ENCODE assay signal across 8 cellular contexts in the genomic region with DNA sequence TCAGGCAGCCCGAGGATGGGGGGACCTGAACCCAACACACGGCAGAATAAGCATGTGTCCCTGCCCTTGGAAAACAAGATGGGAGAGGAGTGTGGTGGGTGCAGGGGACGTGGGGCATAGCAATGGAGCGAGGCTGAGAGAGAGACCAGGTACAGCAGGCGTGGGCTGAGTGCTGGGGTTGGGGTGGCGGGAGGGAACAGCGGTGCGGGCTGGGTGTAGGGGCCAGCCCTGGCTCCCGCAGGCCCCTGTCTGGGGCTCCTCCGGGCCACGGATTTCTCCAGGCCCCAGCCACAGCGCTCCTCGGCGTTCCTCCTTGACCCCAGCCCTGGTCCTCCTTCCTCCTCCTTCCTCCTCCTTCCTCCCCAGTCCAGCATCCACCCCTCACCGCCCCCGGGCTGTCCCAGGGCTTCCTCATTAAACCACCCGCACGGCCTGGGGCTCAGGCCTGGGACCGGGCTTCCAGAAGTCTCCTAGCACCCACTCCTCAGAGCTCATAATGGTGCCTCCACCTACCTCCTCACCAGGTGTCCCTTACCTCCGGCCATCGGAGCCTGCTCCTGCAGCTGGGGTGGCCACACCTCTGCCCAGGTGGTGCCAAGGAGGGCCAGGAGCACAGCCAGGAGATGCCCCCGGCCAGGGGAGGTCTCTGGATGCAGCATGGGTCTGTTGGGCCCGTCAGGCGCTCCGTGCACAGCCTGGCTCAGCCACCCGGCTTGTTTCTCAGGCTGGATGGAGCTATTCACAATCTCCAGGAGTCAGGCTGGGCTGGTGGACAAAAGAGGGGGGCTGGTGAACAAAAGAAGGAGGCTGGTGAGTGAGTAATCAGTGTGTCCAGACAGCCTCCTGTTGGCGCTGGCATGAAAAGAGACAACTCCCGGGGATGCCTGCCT. TPM values are rescaled to one million over a fixed set of nuclear protein-coding genes. Genes with fewer than 3 reads are reported as not detected.
DNase-seq lines count a peak whose midpoint lies in the region; ATAC-seq and TF ChIP-seq lines count a peak whose summit lies in the region.
"Not testable (repeated sequence)": the region's sequence is repeated elsewhere in the genome, so short reads cannot be mapped to it uniquely, and the experiment has no call there.

Gene CLEC18B (minus strand): TSS at position 867 of the 890 bp plus-strand sequence. CDS start 208 bp downstream, at position 659.

- H3K4me3 ChIP-seq in A673 (ENCODE audit: low read depth, low read length, poor library complexity, severe bottlenecking); HCT116 (replicated peaks in 1 of 2; ENCODE audit: low read depth in 1 of 2, low read length in 2 of 2); PC-3 (ENCODE audit: low read length); neural progenitor cell: not testable (repeated sequence)
- H3K4me3 ChIP-seq in epithelial cell of proximal tubule (ENCODE audit: low read depth, low read length), result peak within 1 kb of the TSS; percentile 35

- not testable (repeated sequence) for H3K9me2 ChIP-seq in HCT116 (ENCODE audit: insufficient read depth); PC-3 (replicated peaks; ENCODE audit: low read length)

- not testable (repeated sequence) for H3K9ac ChIP-seq in HCT116 (ENCODE audit: low read length); PC-3 (ENCODE audit: low read length); neural progenitor cell

- not testable (repeated sequence) for BruUV-seq in A673 (replicated peaks; lab: Mats Ljungman, UMichigan); HCT116 (replicated peaks; lab: Mats Ljungman, UMichigan); PC-3 (replicated peaks; lab: Mats Ljungman, UMichigan)

- ATAC-seq in HCT116 (peak; percentile 12; the same call in 1 of the 2 replicates), PC-3 (peak; percentile 58)
- peak; percentile 5 for ATAC-seq in stimulated activated memory B cell treated with anti-CD40 and anti-IgM and Interleukin-4, amounts not matched to agents 10 μg/mL and 1 μg/mL and 100 μg/mL, for 72 hours

- H3F3A ChIP-seq in PC-3 (ENCODE audit: low read length, unreplicated experiment); neural progenitor cell (ENCODE audit: low read depth): not testable (repeated sequence)

- not testable (repeated sequence) for H3K36me3 Mint-ChIP-seq in neural progenitor cell; stimulated activated memory B cell treated with anti-CD40 and anti-IgM and Interleukin-4, amounts not matched to agents 10 μg/mL and 1 μg/mL and 100 μg/mL, for 72 hours

- DNase-seq in A673 (ENCODE audit: low spot score); HCT116 (ENCODE audit: low read depth, low spot score); PC-3: not testable (repeated sequence)
- DNase-seq in astrocyte of the hippocampus (ENCODE audit: low read depth, low spot score) (peak; percentile 72), epithelial cell of proximal tubule (ENCODE audit: low read depth) (peak; percentile 12), kidney tubule cell (ENCODE audit: low spot score) (peak; percentile 64), neural progenitor cell (ENCODE audit: low spot score) (peak; percentile 76)

- not testable (repeated sequence) for H3K36me3 ChIP-seq in A673 (ENCODE audit: insufficient read depth, low read length, poor library complexity, severe bottlenecking); HCT116 (ENCODE audit: control insufficient read depth in 1 of 2, insufficient read depth in 2 of 2, low read length in 2 of 2); PC-3 (ENCODE audit: low read depth, low read length); neural progenitor cell

- not testable (repeated sequence) for H3K27me3 ChIP-seq in A673 (replicated peaks; ENCODE audit: insufficient read depth, low read depth, low read length, poor library complexity); HCT116 (ENCODE audit: insufficient read depth, low read length); PC-3 (ENCODE audit: low read length); neural progenitor cell

- H3K27me3 Mint-ChIP-seq in neural progenitor cell (ENCODE audit: insufficient read depth, low read depth); stimulated activated memory B cell treated with anti-CD40 and anti-IgM and Interleukin-4, amounts not matched to agents 10 μg/mL and 1 μg/mL and 100 μg/mL, for 72 hours: not testable (repeated sequence)

- not testable (repeated sequence) for H3K4me1 Mint-ChIP-seq in neural progenitor cell; stimulated activated memory B cell treated with anti-CD40 and anti-IgM and Interleukin-4, amounts not matched to agents 10 μg/mL and 1 μg/mL and 100 μg/mL, for 72 hours

- H3K27ac Mint-ChIP-seq in neural progenitor cell, result peak within 1 kb of the TSS; percentile 90
- not testable (repeated sequence) for H3K27ac Mint-ChIP-seq in stimulated activated memory B cell treated with anti-CD40 and anti-IgM and Interleukin-4, amounts not matched to agents 10 μg/mL and 1 μg/mL and 100 μg/mL, for 72 hours

- POLR2A ChIA-PET in A673 (lab: Charles Lee; ENCODE audit: low non-redundant PET); HCT116 (lab: Charles Lee); PC-3 (lab: Charles Lee; ENCODE audit: unreplicated experiment): not testable (repeated sequence)

- H3K4me3 Mint-ChIP-seq in neural progenitor cell; stimulated activated memory B cell treated with anti-CD40 and anti-IgM and Interleukin-4, amounts not matched to agents 10 μg/mL and 1 μg/mL and 100 μg/mL, for 72 hours: not testable (repeated sequence)

- H3K27ac ChIP-seq in A673 (ENCODE audit: low read depth, low read length, poor library complexity, severe bottlenecking); HCT116 (ENCODE audit: low read depth, low read length); PC-3 (ENCODE audit: low read length); neural progenitor cell: not testable (repeated sequence)

- CTCF ChIA-PET in A673 (lab: Charles Lee); HCT116 (lab: Charles Lee); PC-3 (lab: Charles Lee): not testable (repeated sequence)

- not testable (repeated sequence) for H3K79me2 ChIP-seq in HCT116 (ENCODE audit: insufficient read depth, low read length); PC-3 (ENCODE audit: low read length); neural progenitor cell (ENCODE audit: low read depth)

- not testable (repeated sequence) for H3K9me3 ChIP-seq in A673 (ENCODE audit: low read depth, low read length, poor library complexity, severe bottlenecking); HCT116 (ENCODE audit: control insufficient read depth in 1 of 2, insufficient read depth in 1 of 2, low read depth in 1 of 2, low read length in 2 of 2); PC-3 (ENCODE audit: low read length); neural progenitor cell (ENCODE audit: low read depth)

- not testable (repeated sequence) for TF ChIP-seq RAD21 in HCT116 (IDR thresholded peaks at IDR 0.05; ENCODE audit: low read depth)

- not testable (repeated sequence) for H4K20me1 ChIP-seq in HCT116 (ENCODE audit: insufficient read depth); PC-3 (ENCODE audit: low read length); neural progenitor cell (ENCODE audit: low read depth)

- not testable (repeated sequence) for TF ChIP-seq POLR2A in HCT116 (IDR thresholded peaks at IDR 0.05; ENCODE audit: borderline replicate concordance, extremely low read depth, insufficient read depth, insufficient read length)

- RAD21 ChIA-PET in HCT116 (lab: Charles Lee; ENCODE audit: low non-redundant PET in 1 of 2, low total read pairs in 2 of 2, uncharacterized antibody in 2 of 2, unreplicated experiment in 2 of 2), result not testable (repeated sequence)

- H3K4me2 ChIP-seq in HCT116 (ENCODE audit: low read length); PC-3 (ENCODE audit: low read length); neural progenitor cell: not testable (repeated sequence)

- H3K4me1 ChIP-seq in A673 (ENCODE audit: insufficient read depth, low read length, poor library complexity, severe bottlenecking); HCT116 (ENCODE audit: control insufficient read depth in 1 of 2, insufficient read depth in 2 of 2, low read length in 2 of 2); PC-3 (ENCODE audit: insufficient read depth, low read length); neural progenitor cell: not testable (repeated sequence)

- H2AFZ ChIP-seq in HCT116 (ENCODE audit: low read depth, low read length, poor library complexity, severe bottlenecking); PC-3 (ENCODE audit: low read length); neural progenitor cell (replicated peaks): not testable (repeated sequence)

- H3K9me3 Mint-ChIP-seq in neural progenitor cell; stimulated activated memory B cell treated with anti-CD40 and anti-IgM and Interleukin-4, amounts not matched to agents 10 μg/mL and 1 μg/mL and 100 μg/mL, for 72 hours: not testable (repeated sequence)

- not testable (repeated sequence) for TF ChIP-seq CTCF in A673 (conservative IDR thresholded peaks at IDR 0.05; ENCODE audit: low read depth, low read length); HCT116 (IDR thresholded peaks at IDR 0.05 in 2 of 3, conservative IDR thresholded peaks at IDR 0.05 in 1 of 3; ENCODE audit: borderline replicate concordance in 1 of 3, insufficient read depth in 1 of 3, low read depth in 2 of 3, low read length in 2 of 3); PC-3 (conservative IDR thresholded peaks at IDR 0.05; ENCODE audit: low read depth, low read length); epithelial cell of proximal tubule (conservative IDR thresholded peaks at IDR 0.05; ENCODE audit: low read depth, low read length); neural progenitor cell (IDR thresholded peaks at IDR 0.05)

- intact Hi-C loops in A673 (cut with micrococcal nuclease; ENCODE audit: unreplicated experiment); HCT116 (cut with micrococcal nuclease); PC-3 (cut with micrococcal nuclease): not testable (repeated sequence)

RNA-seq across cellular contexts. Expression of gene CLEC18B, which starts in this region (rescaled TPM):
- total RNA-seq in A673 (2021) (32.4 and 37.7 TPM in 2 replicates), HCT116 (2021; ENCODE audit: unreplicated experiment) (2.1 TPM), PC-3 (2014; rRNA removed) (0.29 and 0.87 TPM in 2 replicates), epithelial cell of proximal tubule (0.43 and 18.7 TPM in 2 replicates), neural progenitor cell (ENCODE audit: low replicate concordance) (3.4 and 5.0 TPM in 2 replicates)
- 0.79 and 1.1 TPM in 2 replicates for polyA plus RNA-seq in HCT116 (2012)

Comparison
In these comparisons a context has a peak if more than half of its experiments do, and no peak if none do; other contexts are left out.
1. Peak in ATAC-seq in PC-3; RNA of the gene not detected or under 1 TPM.
2. ATAC-seq: peak in every context shown above with its lines; median percentile 58 in PC-3; 12 in HCT116; 5 in stimulated activated memory B cell treated with anti-CD40 and anti-IgM and Interleukin-4, amounts not matched to agents 10 μg/mL and 1 μg/mL and 100 μg/mL, for 72 hours.